Comparison of ENCODE assay signal across 1 cellular context in genomic region chr7:91846436-91846835, GRCh38.
TF ChIP-seq lines count a peak whose summit lies in the region.

No MANE protein-coding gene starts in this region.

TF ChIP-seq in GM23338, 12 proteins besides CTCF, POLR2A, EP300 and RAD21 (continued from another document):
- TF ChIP-seq ZNF331 (CRISPR knock-in tag; IDR thresholded peaks at IDR 0.05; ENCODE audit: low read depth): no peak
- no peak for TF ChIP-seq CREB1 (CRISPR knock-in tag; IDR thresholded peaks at IDR 0.05; ENCODE audit: low read depth)
- no peak for TF ChIP-seq JUNB (IDR thresholded peaks at IDR 0.05; ENCODE audit: unreplicated experiment)
- TF ChIP-seq EZH2phosphoT487 (IDR thresholded peaks at IDR 0.05; ENCODE audit: unreplicated experiment): no peak
- TF ChIP-seq POLR2AphosphoS5 (IDR thresholded peaks at IDR 0.05; ENCODE audit: low read depth): no peak
- no peak for TF ChIP-seq NANOG (IDR thresholded peaks at IDR 0.05; ENCODE audit: borderline replicate concordance)
- no peak for TF ChIP-seq ETS1 (IDR thresholded peaks at IDR 0.05)
